Comparison of ENCODE assay signal across 8 cellular contexts in genomic region chr22:50627914-50628542, GRCh38. TPM values are rescaled to one million over a fixed set of nuclear protein-coding genes. Genes with fewer than 3 reads are reported as not detected.
DNase-seq lines count a peak whose midpoint lies in the region; ATAC-seq and TF ChIP-seq lines count a peak whose summit lies in the region.

Gene ARSA, minus strand, starts transcription at chr22:50628152. Its CDS starts 373 bp downstream, at chr22:50627779.

- POLR2A ChIA-PET in CD8-positive, alpha-beta memory T cell (lab: Charles Lee) = interaction anchor here (0.7 to 1.8 kb wide), 4 partner anchors 28 to 102 kb away, joined by 3 to 5 read pairs (median 3); partner anchors contain the start of gene SCO2

- peak within 1 kb of the TSS; percentile 75 to 90 (median 84) for H3K4me3 Mint-ChIP-seq in CD8-positive, alpha-beta memory T cell
- peak within 1 kb of the TSS; percentile 91 for H3K4me3 Mint-ChIP-seq in activated T-helper 1 cell treated with anti-CD3 and anti-CD28 coated beads, Interleukin-12 subunit alpha, Interleukin-12 subunit beta, Interleukin-2, Interleukin-4 antibody, amounts not matched to agents 30 ng/mL and 10 ng/mL and 1 ng/mL, durations not matched to agents 14 hours and 24 hours and 36 hours
- peak within 1 kb of the TSS; percentile 76 for H3K4me3 Mint-ChIP-seq in natural killer cell

- H3K9me3 Mint-ChIP-seq in CD8-positive, alpha-beta memory T cell = peaks cover 0 to 5% (median 0%) of the 10 kb centered on the region in 5 donors
- no peaks in the 10 kb centered on the region for H3K9me3 Mint-ChIP-seq in activated T-helper 1 cell treated with anti-CD3 and anti-CD28 coated beads, Interleukin-12 subunit alpha, Interleukin-12 subunit beta, Interleukin-2, Interleukin-4 antibody, amounts not matched to agents 30 ng/mL and 10 ng/mL and 1 ng/mL, durations not matched to agents 14 hours and 24 hours and 36 hours
- peaks cover 0 to 3% of the 10 kb centered on the region in 2 donors for H3K9me3 Mint-ChIP-seq in natural killer cell

- H3K4me3 ChIP-seq in CD8-positive, alpha-beta memory T cell (ENCODE audit: low read length) = peak within 1 kb of the TSS; percentile 84
- H3K4me3 ChIP-seq in Peyer's patch = peak within 1 kb of the TSS; percentile 79 to 99 (median 89)

- CTCF ChIA-PET in CD8-positive, alpha-beta memory T cell (lab: Charles Lee) = interaction anchor here (1.7 kb wide), 1 partner anchor 102 kb away, joined by 4 read pairs; the partner anchor contains the start of gene SCO2

- TF ChIP-seq CTCF in Peyer's patch (IDR thresholded peaks at IDR 0.05) (peak in 5 of 6 experiments; percentile 19 to 41 (median 37)), natural killer cell (IDR thresholded peaks at IDR 0.05) (no peak)

- DNase-seq in CD8-positive, alpha-beta memory T cell = peak; percentile 71 to 87 (median 80)
- DNase-seq in HS-27A (ENCODE audit: low read depth) = peak; percentile 30
- DNase-seq in Peyer's patch = peak; percentile 82 to 92 (median 92)
- peak; percentile 78 for DNase-seq in activated T-helper 1 cell treated with anti-CD3 and anti-CD28 coated beads, Interleukin-12 subunit alpha, Interleukin-12 subunit beta, Interleukin-2, Interleukin-4 antibody, amounts not matched to agents 30 ng/mL and 10 ng/mL and 1 ng/mL, durations not matched to agents 14 hours and 24 hours and 36 hours (ENCODE audit: low spot score)
- DNase-seq in fibroblast of peridontal ligament (ENCODE audit: extremely low read depth) = peak; percentile 73
- DNase-seq in natural killer cell = peak; percentile 72
- peak; percentile 75 for DNase-seq in stimulated activated naive CD4-positive, alpha-beta T cell treated with Interleukin-2 at 50 U/mL for 16 hours (lab: John Stamatoyannopoulos, UW)

- H3K4me1 ChIP-seq in CD8-positive, alpha-beta memory T cell (ENCODE audit: insufficient read depth, low read length) = peaks cover 18% of the 10 kb centered on the region
- H3K4me1 ChIP-seq in Peyer's patch = peaks cover 0 to 35% (median 12%) of the 10 kb centered on the region in 4 donors

- H3K27ac ChIP-seq in CD8-positive, alpha-beta memory T cell (ENCODE audit: low read depth, low read length) = peak within 1 kb of the TSS; percentile 57
- peak within 1 kb of the TSS; percentile 84 to 88 (median 86) for H3K27ac ChIP-seq in Peyer's patch

- H3K27me3 Mint-ChIP-seq in CD8-positive, alpha-beta memory T cell = no peaks in the 10 kb centered on the region
- peaks cover 2% of the 10 kb centered on the region for H3K27me3 Mint-ChIP-seq in activated T-helper 1 cell treated with anti-CD3 and anti-CD28 coated beads, Interleukin-12 subunit alpha, Interleukin-12 subunit beta, Interleukin-2, Interleukin-4 antibody, amounts not matched to agents 30 ng/mL and 10 ng/mL and 1 ng/mL, durations not matched to agents 14 hours and 24 hours and 36 hours (ENCODE audit: insufficient read depth)
- H3K27me3 Mint-ChIP-seq in natural killer cell (ENCODE audit: low read depth in 2 of 2) = peaks cover 0 to 6% of the 10 kb centered on the region in 2 donors

- H3K4me1 Mint-ChIP-seq in CD8-positive, alpha-beta memory T cell = peaks cover 18 to 33% (median 24%) of the 10 kb centered on the region in 3 donors
- peaks cover 15% of the 10 kb centered on the region for H3K4me1 Mint-ChIP-seq in activated T-helper 1 cell treated with anti-CD3 and anti-CD28 coated beads, Interleukin-12 subunit alpha, Interleukin-12 subunit beta, Interleukin-2, Interleukin-4 antibody, amounts not matched to agents 30 ng/mL and 10 ng/mL and 1 ng/mL, durations not matched to agents 14 hours and 24 hours and 36 hours (ENCODE audit: low read depth)
- peaks cover 20 to 34% of the 10 kb centered on the region in 2 donors for H3K4me1 Mint-ChIP-seq in natural killer cell

- no peaks in the 10 kb centered on the region for H3K36me3 ChIP-seq in CD8-positive, alpha-beta memory T cell (ENCODE audit: insufficient read depth, low read length)
- peaks cover 0 to 6% (median 0%) of the 10 kb centered on the region in 3 donors for H3K36me3 ChIP-seq in Peyer's patch

- peak within 1 kb of the TSS; percentile 82 to 99 (median 93) for H3K27ac Mint-ChIP-seq in CD8-positive, alpha-beta memory T cell
- H3K27ac Mint-ChIP-seq in activated T-helper 1 cell treated with anti-CD3 and anti-CD28 coated beads, Interleukin-12 subunit alpha, Interleukin-12 subunit beta, Interleukin-2, Interleukin-4 antibody, amounts not matched to agents 30 ng/mL and 10 ng/mL and 1 ng/mL, durations not matched to agents 14 hours and 24 hours and 36 hours = peak within 1 kb of the TSS; percentile 52
- H3K27ac Mint-ChIP-seq in natural killer cell = peak within 1 kb of the TSS; percentile 77 to 94

- intact Hi-C loops in activated T-helper 1 cell treated with anti-CD3 and anti-CD28 coated beads, Interleukin-12 subunit alpha, Interleukin-12 subunit beta, Interleukin-2, Interleukin-4 antibody, amounts not matched to agents 30 ng/mL and 10 ng/mL and 1 ng/mL, durations not matched to agents 14 hours and 24 hours and 36 hours (cut with micrococcal nuclease) = loop anchor here (1.0 to 5.0 kb wide), 6 partner anchors 8 to 286 kb away; partner anchors contain the start of genes CHKB, NCAPH2 and SHANK3
- intact Hi-C loops in natural killer cell (cut with micrococcal nuclease) = no loop called here

- H3K36me3 Mint-ChIP-seq in CD8-positive, alpha-beta memory T cell = peaks cover 0 to 23% (median 2%) of the 10 kb centered on the region in 3 donors
- peaks cover 8% of the 10 kb centered on the region for H3K36me3 Mint-ChIP-seq in activated T-helper 1 cell treated with anti-CD3 and anti-CD28 coated beads, Interleukin-12 subunit alpha, Interleukin-12 subunit beta, Interleukin-2, Interleukin-4 antibody, amounts not matched to agents 30 ng/mL and 10 ng/mL and 1 ng/mL, durations not matched to agents 14 hours and 24 hours and 36 hours (ENCODE audit: low read depth)
- no peaks in the 10 kb centered on the region for H3K36me3 Mint-ChIP-seq in natural killer cell

- no peaks in the 10 kb centered on the region for H3K27me3 ChIP-seq in CD8-positive, alpha-beta memory T cell (ENCODE audit: insufficient read depth, low read length, poor library complexity, severe bottlenecking)
- H3K27me3 ChIP-seq in Peyer's patch = no peaks in the 10 kb centered on the region

- peak in 1 of 2 donors; percentile 59 for TF ChIP-seq POLR2A in Peyer's patch (IDR thresholded peaks at IDR 0.05)

- H3K9me3 ChIP-seq in CD8-positive, alpha-beta memory T cell (ENCODE audit: low read length) = no peaks in the 10 kb centered on the region
- no peaks in the 10 kb centered on the region for H3K9me3 ChIP-seq in Peyer's patch

- peak; percentile 84 for ATAC-seq in GM19438 (IDR thresholded peaks at IDR 0.05; ENCODE audit: low read depth, unreplicated experiment)
- peak; percentile 83 to 93 (median 85) for ATAC-seq in natural killer cell

RNA-seq across cellular contexts. Expression of gene ARSA, which starts in this region (rescaled TPM):
- total RNA-seq in CD8-positive, alpha-beta memory T cell = 10 to 100 TPM; 23.6 to 25.3 TPM
- 10.6 TPM for polyA plus RNA-seq in CD8-positive, alpha-beta memory T cell
- total RNA-seq in Peyer's patch (100 to 1,000 TPM in 3 of 4 donors, 10 to 100 TPM in 1; 84.2 to 130 (median 124) TPM), natural killer cell (10 to 100 TPM; 69.2 to 77.8 (median 69.3) TPM)
- 26.2 and 27.3 TPM in 2 replicates for total RNA-seq in activated T-helper 1 cell treated with anti-CD3 and anti-CD28 coated beads, Interleukin-12 subunit alpha, Interleukin-12 subunit beta, Interleukin-2, Interleukin-4 antibody, amounts not matched to agents 30 ng/mL and 10 ng/mL and 1 ng/mL, durations not matched to agents 14 hours and 24 hours and 36 hours

Comparison
In these comparisons a context has a peak if more than half of its experiments do, and no peak if none do; other contexts are left out.
1. Peak in every context shown above with its lines: DNase-seq, ATAC-seq, H3K4me3 ChIP-seq and H3K27ac ChIP-seq.
2. DNase-seq: peak in every context shown above with its lines; median percentile 92 in Peyer's patch; 80 in CD8-positive, alpha-beta memory T cell; 78 in activated T-helper 1 cell treated with anti-CD3 and anti-CD28 coated beads, Interleukin-12 subunit alpha, Interleukin-12 subunit beta, Interleukin-2, Interleukin-4 antibody, amounts not matched to agents 30 ng/mL and 10 ng/mL and 1 ng/mL, durations not matched to agents 14 hours and 24 hours and 36 hours; 75 in stimulated activated naive CD4-positive, alpha-beta T cell treated with Interleukin-2 at 50 U/mL for 16 hours; 73 in fibroblast of peridontal ligament; 72 in natural killer cell; 30 in HS-27A.